31 cellular contexts compared by ENCODE assay signal in the genomic region with DNA sequence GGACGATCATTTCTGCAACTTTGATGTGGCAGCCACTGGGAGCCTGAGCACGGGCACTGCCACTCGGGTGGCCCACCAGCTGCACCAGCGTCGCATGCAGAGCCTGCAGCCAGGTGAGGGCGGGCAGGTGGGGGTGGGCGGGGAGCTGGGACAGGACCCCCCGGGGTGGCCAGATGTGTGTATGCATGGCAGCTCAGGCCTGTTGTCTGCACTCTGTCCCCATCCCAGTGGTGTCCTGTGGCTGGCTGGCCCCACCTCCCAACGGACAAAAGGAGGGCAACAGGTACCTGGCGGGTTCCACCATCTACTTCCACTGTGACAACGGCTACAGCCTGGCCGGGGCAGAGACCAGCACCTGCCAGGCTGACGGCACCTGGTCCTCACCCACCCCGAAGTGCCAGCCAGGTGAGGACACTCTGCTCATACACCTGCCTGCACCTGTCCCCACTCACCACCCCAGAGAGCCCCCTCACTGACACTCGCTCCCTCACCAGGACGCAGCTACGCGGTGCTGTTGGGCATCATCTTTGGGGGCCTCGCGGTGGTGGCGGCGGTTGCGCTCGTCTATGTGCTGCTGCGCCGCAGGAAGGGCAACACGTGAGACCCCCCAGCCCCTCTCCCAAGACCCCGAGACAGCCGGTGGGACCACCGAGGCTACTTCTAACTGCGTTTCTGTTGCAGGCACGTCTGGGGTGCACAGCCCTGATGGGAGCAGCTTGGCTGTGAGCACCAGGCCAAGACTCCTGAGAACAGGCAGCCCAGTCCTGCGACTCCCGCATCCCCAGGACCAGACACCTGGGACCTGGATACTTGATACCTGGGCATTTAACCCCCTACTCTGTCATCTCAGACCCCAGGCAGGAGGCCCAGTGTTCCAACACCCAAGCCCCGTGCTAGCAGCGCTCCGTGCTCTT. TPM values are rescaled to one million over a fixed set of nuclear protein-coding genes. Genes with fewer than 3 reads are reported as not detected.
DNase-seq lines count a peak whose midpoint lies in the region; ATAC-seq and TF ChIP-seq lines count a peak whose summit lies in the region.
"Had no signal": no experiment of that assay in that cellular context is flagged by ENCODE, and none has a peak within 500 bp of the region (broad histone marks: within the 10 kb centered on the region; RNA-seq: fewer than 3 reads in every experiment).

No MANE protein-coding gene starts in this region.

- H3K36me3 ChIP-seq in left ventricle myocardium inferior: no peaks in the 10 kb centered on the region
- H3K36me3 ChIP-seq in H7 (replicated peaks; ENCODE audit: control insufficient read depth, insufficient read depth, low read length): no peaks in the 10 kb centered on the region
- peaks cover 39% of the 10 kb centered on the region for H3K36me3 ChIP-seq in lower lobe of right lung
- H3K36me3 ChIP-seq in upper lobe of right lung: no peaks in the 10 kb centered on the region
- H3K36me3 ChIP-seq: vagina had no signal

- DNase-seq in left ventricle myocardium inferior: peak; percentile 13
- no peak for DNase-seq in cardiac septum (ENCODE audit: low spot score)
- DNase-seq in H7: peak; percentile 67
- no peak for DNase-seq in lower lobe of right lung
- DNase-seq in upper lobe of right lung: peak; percentile 61
- no peak for DNase-seq in pons (ENCODE audit: low spot score)
- no peak for DNase-seq in left colon
- DNase-seq in activated CD8-positive, alpha-beta memory T cell treated with anti-CD3 and anti-CD28 coated beads, Interleukin-2, amount 50 U/mL, for 48 hours: no peak
- DNase-seq: activated CD4-positive, alpha-beta memory T cell treated with anti-CD3 and anti-CD28 coated beads for 36 hours; activated CD4-positive, alpha-beta T cell treated with anti-CD3 and anti-CD28 coated beads for 1 hour; activated naive CD4-positive, alpha-beta T cell; COR-L47; DMS79; glutamatergic neuron; GM23248; naive B cell; NCI-H1105; NCI-H187; NCI-H524; NK-92 treated with Interleukin-12 subunit alpha and Interleukin-12 subunit beta, amount 100 ng/mL, for 24 hours; occipital lobe; PC-3; retina; stimulated activated CD4-positive, alpha-beta T cell treated with anti-CD3 and anti-CD28 coated beads, Interleukin-2, amount 100 ng/mL, for 24 hours; stimulated activated naive CD8-positive, alpha-beta T cell treated with anti-CD3 and anti-CD28 coated beads, Interleukin-15, Interleukin-2, amounts not matched to agents 100 U/mL and 50 U/mL, for 24 hours; testis had no signal

- H3K4me1 ChIP-seq in left ventricle myocardium inferior: peaks cover 20% of the 10 kb centered on the region
- peaks cover 28% of the 10 kb centered on the region for H3K4me1 ChIP-seq in lower lobe of right lung
- peaks cover 16% of the 10 kb centered on the region for H3K4me1 ChIP-seq in upper lobe of right lung

- H3K27me3 ChIP-seq in left ventricle myocardium inferior (ENCODE audit: low read depth): no peaks in the 10 kb centered on the region
- no peaks in the 10 kb centered on the region for H3K27me3 ChIP-seq in H7 (ENCODE audit: control insufficient read depth, insufficient read depth, low read length)
- H3K27me3 ChIP-seq in lower lobe of right lung (ENCODE audit: low read depth): no peaks in the 10 kb centered on the region
- H3K27me3 ChIP-seq in upper lobe of right lung: no peaks in the 10 kb centered on the region
- H3K27me3 ChIP-seq: body of pancreas, testis, vagina had no signal

- intact Hi-C loops in left ventricle myocardium inferior (cut with micrococcal nuclease): no loop called here
- intact Hi-C loops in cardiac septum (cut with DNase I): loop anchor here (2.0 kb wide), 1 partner anchor 59 kb away; no protein-coding TSS in a partner anchor
- intact Hi-C loops in lower lobe of right lung (cut with DNase I): no loop called here
- intact Hi-C loops in upper lobe of right lung (cut with DNase I): no loop called here
- intact Hi-C loops in left colon (cut with DNase I, micrococcal nuclease): no loop called here

- no peak for TF ChIP-seq CTCF in left ventricle myocardium inferior (IDR thresholded peaks at IDR 0.05; ENCODE audit: borderline replicate concordance)
- no peak for TF ChIP-seq CTCF in lower lobe of right lung (IDR thresholded peaks at IDR 0.05)
- no peak for TF ChIP-seq CTCF in upper lobe of right lung (IDR thresholded peaks at IDR 0.05)

- H3K27ac ChIP-seq in left ventricle myocardium inferior (replicated peaks) (no peak overlapping the region), lower lobe of right lung (peak overlapping the region; percentile 65), upper lobe of right lung (no peak overlapping the region)
- H3K27ac ChIP-seq: body of pancreas, GM23248, testis had no signal

- H3K4me3 ChIP-seq in left ventricle myocardium inferior (no peak overlapping the region), H7 (ENCODE audit: insufficient read depth, low read depth, low read length) (no peak overlapping the region), lower lobe of right lung (no peak overlapping the region), upper lobe of right lung (no peak overlapping the region)
- H3K4me3 ChIP-seq: body of pancreas, GM23248, testis, vagina had no signal

- ATAC-seq in lower lobe of right lung (no peak), upper lobe of right lung (no peak), left colon (no peak)
- ATAC-seq: body of pancreas; esophagus mucosa; Right ventricle myocardium inferior; stimulated activated naive CD8-positive, alpha-beta T cell treated with anti-CD3 and anti-CD28 coated beads, Interleukin-15, Interleukin-2, amounts not matched to agents 100 U/mL and 50 U/mL, for 24 hours had no signal

- H3K9me3 ChIP-seq in left ventricle myocardium inferior (replicated peaks) (no peaks in the 10 kb centered on the region), lower lobe of right lung (no peaks in the 10 kb centered on the region), upper lobe of right lung (no peaks in the 10 kb centered on the region)
- H3K9me3 ChIP-seq: body of pancreas, testis, vagina had no signal

RNA-seq across cellular contexts. Expression of gene SUSD2, which starts 6.7 kb away (rescaled TPM):
- total RNA-seq in left ventricle myocardium inferior: 3.2 TPM
- 3.1 TPM for total RNA-seq in cardiac septum
- 0.83 and 1.3 TPM in 2 replicates for total RNA-seq in H7 (2014; rRNA removed; shearing (Covaris generic))
- 200 TPM for total RNA-seq in lower lobe of right lung
- total RNA-seq in upper lobe of right lung: 277 TPM
- total RNA-seq in left colon: 1 to 10 TPM; 1.9 to 2.7 TPM
- total RNA-seq: GM23248, occipital lobe had no signal

RNA-seq across cellular contexts. Expression of gene GGT5, which starts 56.9 kb away (rescaled TPM):
- total RNA-seq in left ventricle myocardium inferior (21.1 TPM), cardiac septum (12.2 TPM), lower lobe of right lung (29.4 TPM), upper lobe of right lung (66.5 TPM), left colon (1 to 10 TPM; 3.7 to 6.7 TPM)
- total RNA-seq in H7 (2014; rRNA removed; shearing (Covaris generic)): 0.63 TPM in 1 of 2 replicates, not detected in the other
- total RNA-seq: activated CD4-positive, alpha-beta memory T cell treated with anti-CD3 and anti-CD28 coated beads for 36 hours; M059J had no signal

Comparison
In these comparisons a context has a peak if more than half of its experiments do, and no peak if none do; other contexts are left out.
1. DNase-seq: peak in left ventricle myocardium inferior (single experiment), H7 (single experiment) and upper lobe of right lung (single experiment); none in cardiac septum (single experiment), lower lobe of right lung (single experiment), pons (single experiment), left colon (0 of 2) and activated CD8-positive, alpha-beta memory T cell treated with anti-CD3 and anti-CD28 coated beads, Interleukin-2, amount 50 U/mL, for 48 hours (single experiment).
2. RNA of gene SUSD2, which starts 6.7 kb away (total RNA-seq): 277 TPM in upper lobe of right lung (single experiment) and 200 TPM in lower lobe of right lung (single experiment); 3.2 TPM in left ventricle myocardium inferior (single experiment), 3.1 TPM in cardiac septum (single experiment), 1.9 to 2.7 TPM in left colon and 0.83 to 1.3 TPM in H7; every median in the first group is over 10 times any median in the second.